ENCODE assay signal across 17 cellular contexts in genomic region chr13:67140006-67140405, GRCh38.
DNase-seq lines count a peak whose midpoint lies in the region; ATAC-seq and TF ChIP-seq lines count a peak whose summit lies in the region.
"Had no signal": no experiment of that assay in that cellular context is flagged by ENCODE, and none has a peak within 500 bp of the region (broad histone marks: within the 10 kb centered on the region; RNA-seq: fewer than 3 reads in every experiment).

No MANE protein-coding gene starts in this region.

- 46 to 56% methylated on average over 2 of the region's 2 CpGs for WGBS in body of pancreas, 2 donors

- H3K27me3 ChIP-seq in left ventricle myocardium inferior (ENCODE audit: low read depth) (no peaks in the 10 kb centered on the region), body of pancreas (no peaks in the 10 kb centered on the region), kidney epithelial cell (ENCODE audit: control insufficient read depth, insufficient read depth, low read length) (no peaks in the 10 kb centered on the region)
- H3K27me3 ChIP-seq: SJSA1 had no signal

- H3K27ac ChIP-seq in left ventricle myocardium inferior (replicated peaks) (peak overlapping the region; percentile 4), body of pancreas (peak overlapping the region in 2 of 4 donors; percentile 53 to 62)
- H3K27ac ChIP-seq: C4-2B, PC-9, SJSA1 had no signal

- no peak for TF ChIP-seq POLR2A in body of pancreas (IDR thresholded peaks at IDR 0.05)

- H3K9me3 ChIP-seq in left ventricle myocardium inferior (replicated peaks), result no peaks in the 10 kb centered on the region
- no peaks in the 10 kb centered on the region for H3K9me3 ChIP-seq in body of pancreas
- H3K9me3 ChIP-seq: Caco-2, SJSA1 had no signal

- H3K36me3 ChIP-seq in left ventricle myocardium inferior, result no peaks in the 10 kb centered on the region
- no peaks in the 10 kb centered on the region for H3K36me3 ChIP-seq in body of pancreas (replicated peaks in 1 of 2; ENCODE audit: insufficient read depth in 1 of 2, low read depth in 2 of 2)
- no peaks in the 10 kb centered on the region for H3K36me3 ChIP-seq in kidney epithelial cell (ENCODE audit: control insufficient read depth, insufficient read depth, low read length)
- H3K36me3 ChIP-seq: SJSA1 had no signal

- peak; percentile 86 for ATAC-seq in body of pancreas
- ATAC-seq: CD8-positive, alpha-beta T cell; Right ventricle myocardium inferior; T-cell had no signal

- H3K4me3 ChIP-seq in left ventricle myocardium inferior (no peak overlapping the region), body of pancreas (no peak overlapping the region), kidney epithelial cell (ENCODE audit: low read depth, low read length) (no peak overlapping the region)
- H3K4me3 ChIP-seq: PC-9, SJSA1 had no signal

- no peak for TF ChIP-seq CTCF in left ventricle myocardium inferior (IDR thresholded peaks at IDR 0.05; ENCODE audit: borderline replicate concordance)
- no peak for TF ChIP-seq CTCF in body of pancreas (IDR thresholded peaks at IDR 0.05)
- TF ChIP-seq CTCF in kidney epithelial cell (IDR thresholded peaks at IDR 0.05; ENCODE audit: insufficient read depth, low read length, poor library complexity, severe bottlenecking), result no peak

- intact Hi-C loops in left ventricle myocardium inferior (cut with micrococcal nuclease), result no loop called here
- intact Hi-C loops in cardiac septum (cut with DNase I), result no loop called here
- intact Hi-C loops in body of pancreas (cut with DNase I), result no loop called here

- DNase-seq in left ventricle myocardium inferior, result no peak
- no peak for DNase-seq in cardiac septum (ENCODE audit: low spot score)
- DNase-seq in body of pancreas, result peak in 1 of 4 donors; percentile 17
- peak; percentile 25 for DNase-seq in kidney epithelial cell (ENCODE audit: low read depth)
- no peak for DNase-seq in HK-2 (ENCODE audit: unreplicated experiment)
- DNase-seq in superior temporal gyrus (ENCODE audit: extremely low spot score), result no peak
- no peak for DNase-seq in activated CD4-positive, alpha-beta T cell treated with anti-CD3 and anti-CD28 coated beads, Interleukin-2, amount 50 U/mL, for 1 hour
- DNase-seq: Caco-2; CD8-positive, alpha-beta T cell; KBM-7; MV-4-11; NCI-H526 treated with DMSO at 0.1 percent for 48 hours; PC-9; T-cell had no signal

- peaks cover 47% of the 10 kb centered on the region for H3K4me1 ChIP-seq in left ventricle myocardium inferior
- peaks cover 9% of the 10 kb centered on the region for H3K4me1 ChIP-seq in body of pancreas
- H3K4me1 ChIP-seq: Caco-2 had no signal
